Comparison of ENCODE assay signal across 17 cellular contexts in genomic region chrX:1598021-1598875, GRCh38.
A peak's percentile ranks its signal among the peaks of the same experiment; 100 is the strongest.
DNase-seq lines count a peak whose midpoint lies in the region; ATAC-seq lines count a peak whose summit lies in the region.
"Had no signal": no experiment of that assay in that cellular context is flagged by ENCODE, and none has a peak within 500 bp of the region (broad histone marks: within the 10 kb centered on the region; RNA-seq: fewer than 3 reads in every experiment).

No MANE protein-coding gene starts in this region.

- H3K4me1 Mint-ChIP-seq in T-helper 2 cell treated with Interferon-gamma antibody and Interleukin-4, amounts not matched to agents 5 μg/mL and 100 μg/mL, for 36 hours (ENCODE audit: low read depth) = peaks cover under 1% of the 10 kb centered on the region

- no peaks in the 10 kb centered on the region for H3K9me3 Mint-ChIP-seq in T-helper 2 cell treated with Interferon-gamma antibody and Interleukin-4, amounts not matched to agents 5 μg/mL and 100 μg/mL, for 36 hours
- H3K9me3 Mint-ChIP-seq: activated naive CD4-positive, alpha-beta T cell treated with anti-CD3 and anti-CD28 coated beads, Interleukin-2, amount 50 U/mL, for 72 hours; T-cell had no signal

- peak; percentile 1 for DNase-seq in T-helper 2 cell treated with Interferon-gamma antibody and Interleukin-4, amounts not matched to agents 5 μg/mL and 100 μg/mL, for 36 hours (ENCODE audit: low spot score)
- DNase-seq in T-helper 2 cell = no peak
- peak; percentile 6 for DNase-seq in iPS-NIHi7 (ENCODE audit: extremely low spot score)
- DNase-seq in stimulated activated CD8-positive, alpha-beta memory T cell treated with anti-CD3 and anti-CD28 coated beads, Interleukin-4, amount 100 ng/mL, for 48 hours = peak; percentile 19
- DNase-seq in activated naive CD4-positive, alpha-beta T cell treated with Interleukin-2 at 50 U/mL for 16 hours = no peak
- no peak for DNase-seq in middle frontal gyrus (ENCODE audit: extremely low spot score, low spot score)
- DNase-seq: hippocampal formation, Karpas-422, left cardiac atrium, NCI-H1436, NCI-H2227 treated with DMSO at 0.1 percent for 48 hours, thyroid gland had no signal

- H3K27me3 Mint-ChIP-seq in T-helper 2 cell treated with Interferon-gamma antibody and Interleukin-4, amounts not matched to agents 5 μg/mL and 100 μg/mL, for 36 hours (ENCODE audit: low read depth) = no peaks in the 10 kb centered on the region
- H3K27me3 Mint-ChIP-seq: T-cell had no signal

- peaks cover 65% of the 10 kb centered on the region for H3K36me3 Mint-ChIP-seq in T-helper 2 cell treated with Interferon-gamma antibody and Interleukin-4, amounts not matched to agents 5 μg/mL and 100 μg/mL, for 36 hours (ENCODE audit: low read depth)

- H3K4me3 Mint-ChIP-seq in T-helper 2 cell treated with Interferon-gamma antibody and Interleukin-4, amounts not matched to agents 5 μg/mL and 100 μg/mL, for 36 hours = no peak overlapping the region

- ATAC-seq in HG03442 (IDR thresholded peaks at IDR 0.05; ENCODE audit: unreplicated experiment) (peak; percentile 65), GM18517 (IDR thresholded peaks at IDR 0.05; ENCODE audit: unreplicated experiment) (no peak)
- ATAC-seq: activated CD4-positive, CD25-positive, alpha-beta regulatory T cell treated with anti-CD3 and anti-CD28 coated beads, Interleukin-2, amount 50 U/mL, for 24 hours; activated naive CD4-positive, alpha-beta T cell treated with anti-CD3 and anti-CD28 coated beads, Interleukin-2, amount 50 U/mL, for 72 hours; left cardiac atrium; T-cell had no signal

- H3K27ac Mint-ChIP-seq in T-helper 2 cell treated with Interferon-gamma antibody and Interleukin-4, amounts not matched to agents 5 μg/mL and 100 μg/mL, for 36 hours = peak overlapping the region; percentile 31

Comparison
In these comparisons a context has a peak if more than half of its experiments do, and no peak if none do; other contexts are left out.
1. DNase-seq: peak in T-helper 2 cell treated with Interferon-gamma antibody and Interleukin-4, amounts not matched to agents 5 μg/mL and 100 μg/mL, for 36 hours (single experiment), iPS-NIHi7 (single experiment) and stimulated activated CD8-positive, alpha-beta memory T cell treated with anti-CD3 and anti-CD28 coated beads, Interleukin-4, amount 100 ng/mL, for 48 hours (single experiment); none in T-helper 2 cell (0 of 5), activated naive CD4-positive, alpha-beta T cell treated with Interleukin-2 at 50 U/mL for 16 hours (single experiment) and middle frontal gyrus (single experiment).